8 cellular contexts compared by ENCODE assay signal in genomic region chr17:21252289-21252874, GRCh38. TPM values are rescaled to one million over a fixed set of nuclear protein-coding genes. Genes with fewer than 3 reads are reported as not detected.
A peak's percentile ranks its signal among the peaks of the same experiment; 100 is the strongest.
DNase-seq lines count a peak whose midpoint lies in the region; ATAC-seq, FAIRE-seq and TF ChIP-seq lines count a peak whose summit lies in the region.

No MANE protein-coding gene starts in this region.

- FAIRE-seq in astrocyte (lab: Jason Lieb, UNC) = no peak

- H3K27ac Mint-ChIP-seq in astrocyte (ENCODE audit: unreplicated experiment) = no peak overlapping the region

- no peaks in the 10 kb centered on the region for H3K9me3 ChIP-seq in right atrium auricular region
- no peaks in the 10 kb centered on the region for H3K9me3 ChIP-seq in astrocyte (ENCODE audit: insufficient read depth, low read depth, low read length)
- no peaks in the 10 kb centered on the region for H3K9me3 ChIP-seq in mesodermal cell (ENCODE audit: control insufficient read depth, low read length)
- H3K9me3 ChIP-seq in vagina = no peaks in the 10 kb centered on the region

- no peaks in the 10 kb centered on the region for H3K27me3 Mint-ChIP-seq in astrocyte (ENCODE audit: low read depth, unreplicated experiment)

- no peaks in the 10 kb centered on the region for H3K27me3 ChIP-seq in right atrium auricular region
- H3K27me3 ChIP-seq in astrocyte (ENCODE audit: insufficient read depth, low read length) = no peaks in the 10 kb centered on the region
- no peaks in the 10 kb centered on the region for H3K27me3 ChIP-seq in vagina

- TF ChIP-seq CTCF in right atrium auricular region (IDR thresholded peaks at IDR 0.05) (no peak), astrocyte (IDR thresholded peaks at IDR 0.05; ENCODE audit: insufficient read depth, low read depth, low read length) (no peak), vagina (IDR thresholded peaks at IDR 0.05) (no peak)

- H3K4me1 ChIP-seq in right atrium auricular region (peaks cover 0 to 52% of the 10 kb centered on the region in 2 donors), astrocyte (ENCODE audit: insufficient read depth, low read length) (peaks cover 6% of the 10 kb centered on the region), mesodermal cell (ENCODE audit: control insufficient read depth, insufficient read depth, low read length, poor library complexity, severe bottlenecking) (peaks cover 10% of the 10 kb centered on the region), vagina (peaks cover 32% of the 10 kb centered on the region)

- TF ChIP-seq POLR2A in vagina (IDR thresholded peaks at IDR 0.05) = no peak

- peak overlapping the region; percentile 15 for H2AFZ ChIP-seq in astrocyte (ENCODE audit: low read depth, low read length)

- H3K4me2 ChIP-seq in astrocyte (ENCODE audit: low read length) = peak overlapping the region; percentile 89

- H3K9me3 Mint-ChIP-seq in astrocyte (ENCODE audit: unreplicated experiment) = no peaks in the 10 kb centered on the region

- intact Hi-C loops in Right ventricle myocardium inferior (cut with DNase I) (loop anchor here (2.0 kb wide), 2 partner anchors 32 to 38 kb away; partner anchors contain the start of genes MAP2K3 and TMEM11), vagina (cut with DNase I) (loop anchor here (10.0 kb wide), 1 partner anchor 252 kb away; no protein-coding TSS in a partner anchor)

- H3K79me2 ChIP-seq in astrocyte (ENCODE audit: insufficient read depth, low read length) = peaks cover 3% of the 10 kb centered on the region

- H3K36me3 ChIP-seq in right atrium auricular region (no peaks in the 10 kb centered on the region), astrocyte (ENCODE audit: insufficient read depth, low read length) (no peaks in the 10 kb centered on the region), mesodermal cell (ENCODE audit: control insufficient read depth, insufficient read depth, low read length) (no peaks in the 10 kb centered on the region), vagina (no peaks in the 10 kb centered on the region)

- H3K4me3 ChIP-seq in right atrium auricular region (peak overlapping the region; percentile 65 to 71), astrocyte (ENCODE audit: insufficient read depth, low read depth, low read length) (peak overlapping the region; percentile 48), mesodermal cell (ENCODE audit: extremely low read depth, insufficient read depth, low read length, poor library complexity, severe bottlenecking) (peak overlapping the region; percentile 41), vagina (peak overlapping the region; percentile 56 to 75)

- no peak for ATAC-seq in Right ventricle myocardium inferior

- peak overlapping the region; percentile 52 for H3K9ac ChIP-seq in astrocyte (ENCODE audit: low read length)

- H3K4me1 Mint-ChIP-seq in astrocyte (ENCODE audit: low read depth, unreplicated experiment) = peaks cover 5% of the 10 kb centered on the region

- H3K4me3 Mint-ChIP-seq in astrocyte (ENCODE audit: unreplicated experiment) = peak overlapping the region; percentile 84

- peaks cover 30% of the 10 kb centered on the region for H4K20me1 ChIP-seq in astrocyte (ENCODE audit: insufficient read depth, low read length)

- H3K27ac ChIP-seq in right atrium auricular region (peak overlapping the region; percentile 76 to 78), astrocyte (ENCODE audit: low read depth, low read length) (no peak overlapping the region), mesodermal cell (ENCODE audit: low read depth, low read length, severe bottlenecking) (no peak overlapping the region), vagina (peak overlapping the region; percentile 72)

- H3K36me3 Mint-ChIP-seq in astrocyte (ENCODE audit: low read depth, unreplicated experiment) = no peaks in the 10 kb centered on the region

- 21 to 28% methylated on average over 13 to 15 of the region's 16 CpGs for WGBS in mesodermal cell (ENCODE audit: insufficient coverage in 2 of 2), 2 experiments

- DNase-seq in right atrium auricular region (ENCODE audit: low spot score) (no peak), Right ventricle myocardium inferior (ENCODE audit: missing footprints) (no peak), astrocyte (ENCODE audit: low read depth) (no peak), vagina (ENCODE audit: extremely low spot score in 2 of 2) (no peak), HCEC 1CT (no peak), DMS153 (lab: John Stamatoyannopoulos, UW) (no peak), middle frontal gyrus (ENCODE audit: extremely low spot score, low spot score) (no peak)

RNA-seq across cellular contexts. Expression of gene NATD1, which starts 0.8 kb away (rescaled TPM):
- 10 to 100 TPM; 15.4 to 17.0 TPM for total RNA-seq in right atrium auricular region
- 21.4 TPM for total RNA-seq in Right ventricle myocardium inferior
- total RNA-seq in astrocyte = 7.1 and 7.9 TPM in 2 replicates
- polyA plus RNA-seq in mesodermal cell (2013, experiment 1 of 2) = 11.2 TPM
- 9.6 TPM for polyA plus RNA-seq in mesodermal cell (2013, experiment 2 of 2)
- 4.2 TPM for total RNA-seq in vagina

RNA-seq across cellular contexts. Expression of gene MAP2K3, which starts 32.1 kb away (rescaled TPM):
- total RNA-seq in right atrium auricular region (10 to 100 TPM; 37.8 to 43.8 TPM), Right ventricle myocardium inferior (37.7 TPM), astrocyte (35.5 and 44.3 TPM in 2 replicates), vagina (21.6 TPM)
- polyA plus RNA-seq in mesodermal cell (2013, experiment 1 of 2) = 30.0 TPM
- polyA plus RNA-seq in mesodermal cell (2013, experiment 2 of 2) = 25.6 TPM

RNA-seq across cellular contexts. Expression of gene TMEM11, which starts 38.4 kb away (rescaled TPM):
- total RNA-seq in right atrium auricular region (10 to 100 TPM; 25.5 to 27.2 TPM), Right ventricle myocardium inferior (35.3 TPM), astrocyte (30.2 and 31.6 TPM in 2 replicates), vagina (30.2 TPM)
- polyA plus RNA-seq in mesodermal cell (2013, experiment 1 of 2) = 31.3 TPM
- polyA plus RNA-seq in mesodermal cell (2013, experiment 2 of 2) = 25.9 TPM

Comparison
In these comparisons a context has a peak if more than half of its experiments do, and no peak if none do; other contexts are left out.
1. H3K27ac ChIP-seq: peak in right atrium auricular region (2 of 2) and vagina (single experiment); none in astrocyte (single experiment) and mesodermal cell (single experiment).
2. Peak in every context shown above with its lines, with median percentiles within 50 percentile points of each other: H3K4me3 ChIP-seq.